In genomic region chr1:201551096-201551495, GRCh38 we compare ENCODE assay signal across 11 cellular contexts.
"Had no signal": no experiment of that assay in that cellular context is flagged by ENCODE, and none has a peak within 500 bp of the region (broad histone marks: within the 10 kb centered on the region; RNA-seq: fewer than 3 reads in every experiment).

No MANE protein-coding gene starts in this region.

- ATAC-seq: stimulated activated naive CD8-positive, alpha-beta T cell treated with anti-CD3 and anti-CD28 coated beads, Interleukin-15, Interleukin-2, amounts not matched to agents 100 U/mL and 50 U/mL, for 24 hours had no signal

- H3K4me3 Mint-ChIP-seq: activated B cell treated with CpG ODN at 0.5 μM for 24 hours; activated naive CD8-positive, alpha-beta T cell; natural killer cell treated with Interleukin-12 subunit alpha and Interleukin-12 subunit beta and Interleukin-15 and Interleukin-18, amount 100 ng/mL, for 72 hours had no signal

- H3K9me3 Mint-ChIP-seq: activated B cell treated with CpG ODN at 0.5 μM for 24 hours; natural killer cell treated with Interleukin-12 subunit alpha and Interleukin-12 subunit beta and Interleukin-15 and Interleukin-18, amount 100 ng/mL, for 72 hours had no signal

- H3K27ac Mint-ChIP-seq: activated B cell treated with CpG ODN at 0.5 μM for 24 hours; activated naive CD8-positive, alpha-beta T cell; natural killer cell treated with Interleukin-12 subunit alpha and Interleukin-12 subunit beta and Interleukin-15 and Interleukin-18, amount 100 ng/mL, for 72 hours had no signal

- DNase-seq: activated B cell treated with CpG ODN at 0.5 μM for 24 hours; activated gamma-delta T cell; activated T-cell treated with anti-CD3 and anti-CD28 coated beads, Interleukin-2, amount 50 U/mL, for 48 hours; mucosa of descending colon; occipital lobe; sigmoid colon; stimulated activated CD4-positive, alpha-beta T cell treated with anti-CD3 and anti-CD28 coated beads, Interleukin-4, amount 100 ng/mL, for 1 hour; stimulated activated CD8-positive, alpha-beta memory T cell treated with anti-CD3 and anti-CD28 coated beads, Interleukin-4, amount 100 ng/mL, for 48 hours; stimulated activated naive CD8-positive, alpha-beta T cell treated with anti-CD3 and anti-CD28 coated beads, Interleukin-15, Interleukin-2, amounts not matched to agents 100 U/mL and 50 U/mL, for 24 hours had no signal

- H3K36me3 Mint-ChIP-seq: natural killer cell treated with Interleukin-12 subunit alpha and Interleukin-12 subunit beta and Interleukin-15 and Interleukin-18, amount 100 ng/mL, for 72 hours had no signal
